1 cellular context compared by ENCODE assay signal in the genomic region with DNA sequence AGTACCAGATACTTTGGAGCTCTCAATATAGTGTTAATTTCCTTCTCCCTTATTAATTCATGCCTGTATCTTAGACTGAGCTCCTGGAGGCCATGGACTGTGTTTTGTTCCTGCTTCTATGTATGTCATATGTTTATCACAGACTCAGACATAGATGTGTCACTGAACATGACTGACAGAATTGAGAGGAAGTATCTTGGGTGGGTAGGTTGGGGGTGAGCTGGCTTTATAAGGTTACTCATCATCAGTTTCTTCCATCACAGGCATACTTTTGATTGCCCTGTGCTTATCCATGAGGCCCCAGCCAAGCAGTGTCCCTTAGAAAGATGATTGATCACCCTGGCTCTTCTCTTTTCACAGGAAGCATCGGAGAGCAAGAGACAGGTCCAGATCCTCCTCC.
TF ChIP-seq lines count a peak whose summit lies in the region.

No MANE protein-coding gene starts in this region.

TF ChIP-seq in WTC11, 78 proteins besides CTCF, POLR2A, EP300 and RAD21 (continued from another document):
- no peak for TF ChIP-seq ARID4B (CRISPR knock-in tag; IDR thresholded peaks at IDR 0.05; ENCODE audit: borderline replicate concordance)
- TF ChIP-seq ZNF416 (CRISPR knock-in tag; IDR thresholded peaks at IDR 0.05) = no peak
- TF ChIP-seq FOXP4 (CRISPR knock-in tag; IDR thresholded peaks at IDR 0.05) = no peak
- TF ChIP-seq, protein P1, sequence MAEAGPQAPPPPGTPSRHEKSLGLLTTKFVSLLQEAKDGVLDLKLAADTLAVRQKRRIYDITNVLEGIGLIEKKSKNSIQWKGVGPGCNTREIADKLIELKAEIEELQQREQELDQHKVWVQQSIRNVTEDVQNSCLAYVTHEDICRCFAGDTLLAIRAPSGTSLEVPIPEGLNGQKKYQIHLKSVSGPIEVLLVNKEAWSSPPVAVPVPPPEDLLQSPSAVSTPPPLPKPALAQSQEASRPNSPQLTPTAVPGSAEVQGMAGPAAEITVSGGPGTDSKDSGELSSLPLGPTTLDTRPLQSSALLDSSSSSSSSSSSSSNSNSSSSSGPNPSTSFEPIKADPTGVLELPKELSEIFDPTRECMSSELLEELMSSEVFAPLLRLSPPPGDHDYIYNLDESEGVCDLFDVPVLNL (CRISPR knock-in tag; IDR thresholded peaks at IDR 0.05; ENCODE audit: borderline replicate concordance, low read depth) = no peak
- no peak for TF ChIP-seq GABPB1 (CRISPR knock-in tag; IDR thresholded peaks at IDR 0.05)
- TF ChIP-seq, protein P2, sequence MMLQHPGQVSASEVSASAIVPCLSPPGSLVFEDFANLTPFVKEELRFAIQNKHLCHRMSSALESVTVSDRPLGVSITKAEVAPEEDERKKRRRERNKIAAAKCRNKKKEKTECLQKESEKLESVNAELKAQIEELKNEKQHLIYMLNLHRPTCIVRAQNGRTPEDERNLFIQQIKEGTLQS (CRISPR knock-in tag; conservative IDR thresholded peaks at IDR 0.05) = no peak
- TF ChIP-seq MYBL2 (CRISPR knock-in tag; IDR thresholded peaks at IDR 0.05) = no peak
